Comparison of ENCODE assay signal across 21 cellular contexts in genomic region chr12:116800918-116801317, GRCh38.
"Had no signal": no experiment of that assay in that cellular context is flagged by ENCODE, and none has a peak within 500 bp of the region (broad histone marks: within the 10 kb centered on the region; RNA-seq: fewer than 3 reads in every experiment).

No MANE protein-coding gene starts in this region.

- H3K36me3 ChIP-seq: esophagus muscularis mucosa, gastrocnemius medialis, heart right ventricle, right atrium auricular region, upper lobe of right lung, vagina had no signal

- H3K4me1 ChIP-seq: esophagus muscularis mucosa, gastrocnemius medialis, heart right ventricle, right atrium auricular region, tibial artery, upper lobe of right lung, vagina had no signal

- H3K9me3 ChIP-seq: gastrocnemius medialis, upper lobe of right lung had no signal

- H3K27me3 Mint-ChIP-seq: stimulated activated naive CD8-positive, alpha-beta T cell treated with anti-CD3 and anti-CD28 coated beads, Interleukin-15, Interleukin-2, amounts not matched to agents 100 ng/mL and 50 ng/mL, for 24 hours had no signal

- H3K27ac Mint-ChIP-seq: natural killer cell; stimulated activated naive CD8-positive, alpha-beta T cell treated with anti-CD3 and anti-CD28 coated beads, Interleukin-15, Interleukin-2, amounts not matched to agents 100 ng/mL and 50 ng/mL, for 24 hours had no signal

- H3K4me1 Mint-ChIP-seq: natural killer cell, neural crest cell had no signal

- H3K4me3 ChIP-seq: esophagus muscularis mucosa, gastrocnemius medialis, heart right ventricle, mucosa of descending colon, right atrium auricular region, tibial artery, upper lobe of right lung, vagina had no signal

- H3K9me3 Mint-ChIP-seq: natural killer cell had no signal

- H3K27me3 ChIP-seq: esophagus muscularis mucosa, gastrocnemius medialis, heart right ventricle, right atrium auricular region, tibial artery, upper lobe of right lung, vagina had no signal

- ATAC-seq: gastrocnemius medialis, heart right ventricle, left lobe of liver, mucosa of descending colon, natural killer cell, upper lobe of right lung had no signal

- H3K4me3 Mint-ChIP-seq: natural killer cell; neural crest cell; stimulated activated naive CD8-positive, alpha-beta T cell treated with anti-CD3 and anti-CD28 coated beads, Interleukin-15, Interleukin-2, amounts not matched to agents 100 ng/mL and 50 ng/mL, for 24 hours had no signal

- DNase-seq: effector memory CD4-positive, alpha-beta T cell; gastrocnemius medialis; heart right ventricle; hypothalamus; islet precursor cell; mammary epithelial cell; mucosa of descending colon; natural killer cell; posterior cingulate gyrus; small intestine; stimulated activated CD4-positive, alpha-beta T cell treated with anti-CD3 and anti-CD28 coated beads, Interleukin-12 subunit alpha, Interleukin-12 subunit beta, amount 100 ng/mL, for 4 hours; stimulated activated CD4-positive, alpha-beta T cell treated with anti-CD3 and anti-CD28 coated beads, Interleukin-2, amount 100 ng/mL, for 48 hours; tibial artery; upper lobe of right lung had no signal

- H3K36me3 Mint-ChIP-seq: natural killer cell had no signal

- H3K27ac ChIP-seq: epithelial cell of prostate, esophagus muscularis mucosa, gastrocnemius medialis, heart right ventricle, right atrium auricular region, tibial artery, upper lobe of right lung, vagina had no signal
